Comparison of ENCODE assay signal across 1 cellular context in genomic region chr15:44045661-44046060, GRCh38.
TF ChIP-seq lines count a peak whose summit lies in the region.

No MANE protein-coding gene starts in this region.

TF ChIP-seq in endothelial cell of umbilical vein, 7 proteins besides CTCF, POLR2A, EP300 and RAD21:
- TF ChIP-seq EZH2 (IDR thresholded peaks at IDR 0.05; ENCODE audit: borderline replicate concordance, low read depth, low read length, severe bottlenecking), result no peak
- TF ChIP-seq MYC (IDR thresholded peaks at IDR 0.05; ENCODE audit: low read depth, low read length), result no peak
- no peak for TF ChIP-seq JUN (IDR thresholded peaks at IDR 0.05; ENCODE audit: borderline replicate concordance, insufficient read depth, insufficient read length, low read depth)
- TF ChIP-seq GATA2 (IDR thresholded peaks at IDR 0.05; ENCODE audit: insufficient read depth, insufficient read length, low read depth, low read length), result no peak
- no peak for TF ChIP-seq MAX (IDR thresholded peaks at IDR 0.05; ENCODE audit: insufficient read depth, insufficient read length)
- TF ChIP-seq POLR2AphosphoS5 (IDR thresholded peaks at IDR 0.05; ENCODE audit: insufficient read depth, low read depth, low read length), result no peak
- TF ChIP-seq FOS (IDR thresholded peaks at IDR 0.05; ENCODE audit: borderline replicate concordance, insufficient read depth, low read length), result no peak
